12 cellular contexts compared by ENCODE assay signal in genomic region chr5:160293901-160294561, GRCh38. TPM values are rescaled to one million over a fixed set of nuclear protein-coding genes. Genes with fewer than 3 reads are reported as not detected.
DNase-seq lines count a peak whose midpoint lies in the region; ATAC-seq and TF ChIP-seq lines count a peak whose summit lies in the region.
"Had no signal": no experiment of that assay in that cellular context is flagged by ENCODE, and none has a peak within 500 bp of the region (broad histone marks: within the 10 kb centered on the region; RNA-seq: fewer than 3 reads in every experiment).

No MANE protein-coding gene starts in this region.

- H3K4me1 ChIP-seq in mesendoderm (ENCODE audit: control insufficient read depth, low read depth, low read length), result peaks cover 18% of the 10 kb centered on the region

- H2BK15ac ChIP-seq in mesendoderm (replicated peaks; ENCODE audit: low read depth), result no peak overlapping the region

- in situ Hi-C loops in G401 (cut with HindIII; ENCODE audit: low sequenced_read_pairs) (no loop called here), GM13976 (cut with MboI; ENCODE audit: low sequenced_read_pairs, unreplicated experiment) (no loop called here)

- WGBS in mesendoderm (ENCODE audit: extremely low coverage, insufficient coverage, low lambda C conversion rate), result no CpG with 5 or more reads among the region's 13 CpGs

- peak overlapping the region; percentile 56 for H3K56ac ChIP-seq in mesendoderm (ENCODE audit: low read length)

- no peaks in the 10 kb centered on the region for H3K36me3 ChIP-seq in mesendoderm (ENCODE audit: control insufficient read depth, insufficient read depth, low read length)

- peak overlapping the region; percentile 16 for H2AK5ac ChIP-seq in mesendoderm (ENCODE audit: low read length)

- ATAC-seq in HG03039 (IDR thresholded peaks at IDR 0.05; ENCODE audit: unreplicated experiment), result no peak

- no peak overlapping the region for H3K18ac ChIP-seq in mesendoderm (ENCODE audit: low read length)

- H3K4me1 Mint-ChIP-seq in mesothelial cell of epicardium, result peaks cover 8% of the 10 kb centered on the region

- H4K8ac ChIP-seq in mesendoderm (ENCODE audit: low read depth, low read length), result no peak overlapping the region

- H2BK120ac ChIP-seq in mesendoderm (ENCODE audit: low read depth, low read length), result no peak overlapping the region

- TF ChIP-seq CTCF in epithelial cell of esophagus (IDR thresholded peaks at IDR 0.05; ENCODE audit: insufficient read depth, low read depth, low read length, missing control alignments) (no peak), GM13976 (IDR thresholded peaks at IDR 0.05; ENCODE audit: borderline replicate concordance, control extremely low read depth, extremely low read depth, insufficient read depth, missing control alignments) (no peak), mesothelial cell of epicardium (IDR thresholded peaks at IDR 0.05; ENCODE audit: unreplicated experiment) (no peak)

- peak overlapping the region; percentile 10 for H3K9ac ChIP-seq in mesendoderm (ENCODE audit: low read length)

- H3K4me2 ChIP-seq in mesendoderm (ENCODE audit: low read length), result no peak overlapping the region

- no peak overlapping the region for H3K27ac Mint-ChIP-seq in mesothelial cell of epicardium

- DNase-seq in G401 (ENCODE audit: low spot score) (peak; percentile 64), NCI-H69 (lab: John Stamatoyannopoulos, UW) (peak; percentile 16), epithelial cell of esophagus (ENCODE audit: low read depth) (peak; percentile 33), mesendoderm (peak; percentile 94), GM13976 (ENCODE audit: low spot score) (no peak), mesothelial cell of epicardium (ENCODE audit: low spot score in 2 of 2, unreplicated experiment in 2 of 2) (no peak), hepatic stellate cell (ENCODE audit: low spot score) (no peak)
- DNase-seq: EL, midbrain, NCI-H1048 had no signal

- H3K4me3 Mint-ChIP-seq in mesothelial cell of epicardium, result no peak overlapping the region

- H3K36me3 Mint-ChIP-seq in mesothelial cell of epicardium, result no peaks in the 10 kb centered on the region

- no peak overlapping the region for H4K5ac ChIP-seq in mesendoderm (ENCODE audit: low read length)

- no peaks in the 10 kb centered on the region for H3K27me3 Mint-ChIP-seq in mesothelial cell of epicardium (ENCODE audit: low read depth)

- H3K79me1 ChIP-seq in mesendoderm (ENCODE audit: low read length), result peaks cover 15% of the 10 kb centered on the region

- H3K9me3 Mint-ChIP-seq in mesothelial cell of epicardium, result no peaks in the 10 kb centered on the region

- H3K23ac ChIP-seq in mesendoderm (ENCODE audit: low read length), result no peak overlapping the region

- peak overlapping the region; percentile 38 for H3K27ac ChIP-seq in mesendoderm (ENCODE audit: low read depth, low read length)
- H3K27ac ChIP-seq: VCaP had no signal

- H2BK5ac ChIP-seq in mesendoderm (ENCODE audit: low read length), result no peak overlapping the region

- H3K79me2 ChIP-seq in mesendoderm (ENCODE audit: control insufficient read depth, insufficient read depth, low read length), result peaks cover 16% of the 10 kb centered on the region

- no peak overlapping the region for H3K4ac ChIP-seq in mesendoderm (ENCODE audit: low read depth, low read length)

- H3K27me3 ChIP-seq in mesendoderm (ENCODE audit: insufficient read depth, low read length, poor library complexity), result no peaks in the 10 kb centered on the region

- H3K4me3 ChIP-seq in epithelial cell of esophagus (ENCODE audit: low read length), result no peak overlapping the region
- no peak overlapping the region for H3K4me3 ChIP-seq in mesendoderm (ENCODE audit: low read length)

RNA-seq across cellular contexts. Expression of gene CCNJL, which starts 18.3 kb away (rescaled TPM):
- 3.1 and 5.4 TPM in 2 replicates for total RNA-seq in G401 (2014; rRNA removed; shearing (Covaris generic))
- polyA plus RNA-seq in mesendoderm (2013, experiment 1 of 2), result 15.1 TPM
- polyA plus RNA-seq in mesendoderm (2013, experiment 2 of 2), result 16.2 TPM
- 8.2 to 9.7 TPM (median 8.9 TPM) in 3 replicates for total RNA-seq in mesothelial cell of epicardium

Comparison
In these comparisons a context has a peak if more than half of its experiments do, and no peak if none do; other contexts are left out.
1. DNase-seq: peak in G401 (single experiment), NCI-H69 (single experiment), epithelial cell of esophagus (single experiment) and mesendoderm (single experiment); none in GM13976 (single experiment), mesothelial cell of epicardium (0 of 2) and hepatic stellate cell (single experiment).